Comparison of ENCODE assay signal across 6 cellular contexts in genomic region chr16:22989598-22989997, GRCh38.
"Had no signal": no experiment of that assay in that cellular context is flagged by ENCODE, and none has a peak within 500 bp of the region (broad histone marks: within the 10 kb centered on the region; RNA-seq: fewer than 3 reads in every experiment).

No MANE protein-coding gene starts in this region.

- H3K27ac ChIP-seq: HL-60, KMS-11 had no signal

- DNase-seq: IMR-90, KBM-7, KG1 had no signal

- H3K9ac ChIP-seq: KMS-11 had no signal

- H3K4me2 ChIP-seq: KMS-11 had no signal

- FAIRE-seq: HTR-8/SVneo had no signal
